Comparison of ENCODE assay signal across 9 cellular contexts in the genomic region with DNA sequence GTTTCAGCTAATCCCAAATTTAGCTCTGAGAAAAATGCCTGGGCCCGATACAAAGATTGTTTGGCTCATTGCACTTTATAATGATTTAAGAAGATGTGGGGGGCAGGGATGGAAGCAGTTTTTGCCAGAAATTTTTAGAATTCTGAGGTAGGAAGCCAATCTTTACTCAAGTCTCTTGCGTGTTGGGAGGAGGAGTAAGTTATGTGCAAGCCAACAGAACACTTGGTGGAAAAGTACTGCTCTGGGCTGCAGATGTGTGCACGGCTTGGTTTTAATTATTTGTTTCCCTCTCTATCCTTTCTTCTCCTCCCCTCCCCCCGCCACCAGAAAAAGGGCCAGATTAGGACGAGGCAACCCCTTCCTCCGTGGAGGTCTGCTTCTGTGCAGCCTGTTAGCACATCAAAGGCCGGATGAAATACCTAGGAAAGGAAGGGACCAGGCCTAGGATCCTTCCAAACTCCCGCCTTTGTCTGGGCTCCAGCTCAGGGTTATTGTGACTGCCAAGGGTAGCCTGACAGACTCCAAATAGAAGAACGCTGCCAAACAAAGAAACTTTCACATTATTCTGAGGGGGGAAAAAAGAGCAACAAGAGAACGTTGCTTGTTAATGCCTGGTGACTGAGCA. TPM values are rescaled to one million over a fixed set of nuclear protein-coding genes. Genes with fewer than 3 reads are reported as not detected.
DNase-seq lines count a peak whose midpoint lies in the region; ATAC-seq and TF ChIP-seq lines count a peak whose summit lies in the region.
"Had no signal": no experiment of that assay in that cellular context is flagged by ENCODE, and none has a peak within 500 bp of the region (broad histone marks: within the 10 kb centered on the region; RNA-seq: fewer than 3 reads in every experiment).

No MANE protein-coding gene starts in this region.

- H3K9me3 ChIP-seq in vagina: no peaks in the 10 kb centered on the region

- no peak overlapping the region for H2BK120ac ChIP-seq in mesendoderm (ENCODE audit: low read depth, low read length)

- no peak for ATAC-seq in foreskin keratinocyte
- ATAC-seq in HG03045 (IDR thresholded peaks at IDR 0.05; ENCODE audit: unreplicated experiment): no peak

- H3K4me1 Mint-ChIP-seq in activated naive CD4-positive, alpha-beta T cell treated with anti-CD3 and anti-CD28 coated beads, Interleukin-2, amount 50 U/mL, for 24 hours: peaks cover 27% of the 10 kb centered on the region

- H3K23ac ChIP-seq in mesendoderm (ENCODE audit: low read length): no peak overlapping the region

- no peak overlapping the region for H3K4ac ChIP-seq in mesendoderm (ENCODE audit: low read depth, low read length)

- peak overlapping the region; percentile 80 for H3K56ac ChIP-seq in mesendoderm (ENCODE audit: low read length)

- peak overlapping the region; percentile 56 for H3K18ac ChIP-seq in mesendoderm (ENCODE audit: low read length)

- no peaks in the 10 kb centered on the region for H3K27me3 Mint-ChIP-seq in activated naive CD4-positive, alpha-beta T cell treated with anti-CD3 and anti-CD28 coated beads, Interleukin-2, amount 50 U/mL, for 24 hours

- peak overlapping the region; percentile 64 for H3K9ac ChIP-seq in mesendoderm (ENCODE audit: low read length)

- H3K79me1 ChIP-seq in mesendoderm (ENCODE audit: low read length): no peaks in the 10 kb centered on the region

- H3K36me3 ChIP-seq in mesendoderm (ENCODE audit: control insufficient read depth, insufficient read depth, low read length) (no peaks in the 10 kb centered on the region), vagina (no peaks in the 10 kb centered on the region)

- no peaks in the 10 kb centered on the region for H3K9me3 Mint-ChIP-seq in activated naive CD4-positive, alpha-beta T cell treated with anti-CD3 and anti-CD28 coated beads, Interleukin-2, amount 50 U/mL, for 24 hours

- H3K79me2 ChIP-seq in mesendoderm (ENCODE audit: control insufficient read depth, insufficient read depth, low read length): peaks cover 30% of the 10 kb centered on the region

- TF ChIP-seq CTCF in vagina (IDR thresholded peaks at IDR 0.05) (no peak), foreskin keratinocyte (conservative IDR thresholded peaks at IDR 0.05) (no peak)

- no peak for TF ChIP-seq POLR2A in vagina (IDR thresholded peaks at IDR 0.05)

- H3K4me3 ChIP-seq in mesendoderm (ENCODE audit: low read length): no peak overlapping the region
- peak overlapping the region; percentile 71 to 79 for H3K4me3 ChIP-seq in vagina

- H3K27ac ChIP-seq in mesendoderm (ENCODE audit: low read depth, low read length): peak overlapping the region; percentile 96
- H3K27ac ChIP-seq in vagina: peak overlapping the region; percentile 81
- no peak overlapping the region for H3K27ac ChIP-seq in foreskin keratinocyte

- intact Hi-C loops in vagina (cut with DNase I): no loop called here

- WGBS in mesendoderm (ENCODE audit: extremely low coverage, insufficient coverage, low lambda C conversion rate): no CpG with 5 or more reads among the region's 10 CpGs

- H3K36me3 Mint-ChIP-seq in activated naive CD4-positive, alpha-beta T cell treated with anti-CD3 and anti-CD28 coated beads, Interleukin-2, amount 50 U/mL, for 24 hours: no peaks in the 10 kb centered on the region

- no peak overlapping the region for H2AK5ac ChIP-seq in mesendoderm (ENCODE audit: low read length)

- H3K27me3 ChIP-seq in mesendoderm (ENCODE audit: insufficient read depth, low read length, poor library complexity) (no peaks in the 10 kb centered on the region), vagina (no peaks in the 10 kb centered on the region), foreskin keratinocyte (no peaks in the 10 kb centered on the region)

- H4K5ac ChIP-seq in mesendoderm (ENCODE audit: low read length): no peak overlapping the region

- no peak for DNase-seq in activated naive CD4-positive, alpha-beta T cell treated with anti-CD3 and anti-CD28 coated beads, Interleukin-2, amount 50 U/mL, for 16 hours
- DNase-seq in cerebellar cortex (ENCODE audit: low spot score): peak; percentile 18
- DNase-seq in mesendoderm: peak; percentile 66
- DNase-seq in vagina (ENCODE audit: extremely low spot score in 2 of 2): no peak
- DNase-seq in foreskin keratinocyte: no peak
- no peak for DNase-seq in RKO (ENCODE audit: low spot score)
- DNase-seq: left colon had no signal

- H2BK5ac ChIP-seq in mesendoderm (ENCODE audit: low read length): no peak overlapping the region

- peak overlapping the region; percentile 89 for H3K4me3 Mint-ChIP-seq in activated naive CD4-positive, alpha-beta T cell treated with anti-CD3 and anti-CD28 coated beads, Interleukin-2, amount 50 U/mL, for 24 hours

- no peak overlapping the region for H2BK15ac ChIP-seq in mesendoderm (replicated peaks; ENCODE audit: low read depth)

- H3K27ac Mint-ChIP-seq in activated naive CD4-positive, alpha-beta T cell treated with anti-CD3 and anti-CD28 coated beads, Interleukin-2, amount 50 U/mL, for 24 hours: no peak overlapping the region

- H4K8ac ChIP-seq in mesendoderm (ENCODE audit: low read depth, low read length): no peak overlapping the region

- no peaks in the 10 kb centered on the region for H3K4me1 ChIP-seq in mesendoderm (ENCODE audit: control insufficient read depth, low read depth, low read length)
- H3K4me1 ChIP-seq in vagina: peaks cover 7% of the 10 kb centered on the region
- H3K4me1 ChIP-seq in foreskin keratinocyte: peaks cover 10% of the 10 kb centered on the region

- H3K4me2 ChIP-seq in mesendoderm (ENCODE audit: low read length): no peak overlapping the region

RNA-seq across cellular contexts. Expression of a gene that starts 1.0 kb away (rescaled TPM):
- 252 TPM for polyA plus RNA-seq in mesendoderm (2013, experiment 1 of 2)
- polyA plus RNA-seq in mesendoderm (2013, experiment 2 of 2): 246 TPM
- total RNA-seq in vagina: 101 TPM
- total RNA-seq in foreskin keratinocyte: 103 and 104 TPM in 2 replicates
- 68.5 and 74.9 TPM in 2 replicates for polyA plus RNA-seq in foreskin keratinocyte

Comparison
In these comparisons a context has a peak if more than half of its experiments do, and no peak if none do; other contexts are left out.
1. DNase-seq: peak in cerebellar cortex (single experiment) and mesendoderm (single experiment); none in activated naive CD4-positive, alpha-beta T cell treated with anti-CD3 and anti-CD28 coated beads, Interleukin-2, amount 50 U/mL, for 16 hours (single experiment), vagina (0 of 2), foreskin keratinocyte (0 of 2) and RKO (single experiment).